ENCODE assay signal across 7 cellular contexts in the genomic region with DNA sequence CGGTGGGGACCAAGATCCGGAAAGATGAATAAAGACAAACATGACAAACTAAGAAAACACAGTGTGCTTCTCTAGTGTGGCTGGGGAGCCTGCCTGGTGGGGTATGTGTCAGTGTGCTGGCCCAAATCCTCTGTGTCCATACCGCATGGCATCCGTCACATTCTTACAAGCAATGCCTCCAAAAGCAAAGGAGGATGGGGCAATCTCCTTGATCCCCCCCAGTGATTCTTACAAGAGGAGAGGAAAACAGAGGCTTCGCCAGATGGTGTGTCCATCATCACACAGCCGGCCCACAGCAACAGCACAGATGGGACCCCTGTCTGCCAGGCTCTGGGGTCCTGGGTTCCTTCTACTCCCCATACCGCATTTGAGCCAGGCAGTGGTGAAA. TPM values are rescaled to one million over a fixed set of nuclear protein-coding genes. Genes with fewer than 3 reads are reported as not detected.
DNase-seq lines count a peak whose midpoint lies in the region; ATAC-seq and TF ChIP-seq lines count a peak whose summit lies in the region.

No MANE protein-coding gene starts in this region.

- no peak for TF ChIP-seq POLR2A in HCT116 (IDR thresholded peaks at IDR 0.05; ENCODE audit: borderline replicate concordance, extremely low read depth, insufficient read depth, insufficient read length)

- peak overlapping the region; percentile 63 for H3K9ac ChIP-seq in HCT116 (ENCODE audit: low read length)

- H3K79me2 ChIP-seq in HCT116 (ENCODE audit: insufficient read depth, low read length) (no peaks in the 10 kb centered on the region), OCI-LY7 (ENCODE audit: insufficient read depth, low read depth, low read length) (no peaks in the 10 kb centered on the region)

- H3K4me3 ChIP-seq in HCT116 (replicated peaks in 1 of 2; ENCODE audit: low read depth in 1 of 2, low read length in 2 of 2) (peak overlapping the region; percentile 50 to 63), right atrium auricular region (peak overlapping the region; percentile 54 to 69), OCI-LY7 (ENCODE audit: low read depth, low read length, poor library complexity, severe bottlenecking) (no peak overlapping the region)

- peak overlapping the region; percentile 70 for H3K4me3 Mint-ChIP-seq in activated CD8-positive, alpha-beta T cell treated with anti-CD3 and anti-CD28 coated beads for 36 hours
- peak overlapping the region; percentile 64 for H3K4me3 Mint-ChIP-seq in stimulated activated effector memory CD8-positive, alpha-beta T cell treated with anti-CD3 and anti-CD28 coated beads, Interleukin-12 subunit alpha, Interleukin-12 subunit beta, amount 100 ng/mL, for 72 hours

- H2AFZ ChIP-seq in HCT116 (ENCODE audit: low read depth, low read length, poor library complexity, severe bottlenecking) (no peak overlapping the region), OCI-LY7 (ENCODE audit: low read length) (no peak overlapping the region)

- H3K9me3 ChIP-seq in HCT116 (ENCODE audit: control insufficient read depth in 1 of 2, insufficient read depth in 1 of 2, low read depth in 1 of 2, low read length in 2 of 2) (no peaks in the 10 kb centered on the region), right atrium auricular region (no peaks in the 10 kb centered on the region), OCI-LY7 (ENCODE audit: low read length) (no peaks in the 10 kb centered on the region)

- H3K36me3 ChIP-seq in HCT116 (ENCODE audit: control insufficient read depth in 1 of 2, insufficient read depth in 2 of 2, low read length in 2 of 2): no peaks in the 10 kb centered on the region
- H3K36me3 ChIP-seq in right atrium auricular region: peaks cover 10% of the 10 kb centered on the region
- H3K36me3 ChIP-seq in OCI-LY7 (ENCODE audit: insufficient read depth, low read length): no peaks in the 10 kb centered on the region

- H4K20me1 ChIP-seq in HCT116 (ENCODE audit: insufficient read depth): no peaks in the 10 kb centered on the region
- H4K20me1 ChIP-seq in OCI-LY7 (ENCODE audit: insufficient read depth, low read length): no peaks in the 10 kb centered on the region

- peak overlapping the region; percentile 92 for H3K4me2 ChIP-seq in HCT116 (ENCODE audit: low read length)
- H3K4me2 ChIP-seq in OCI-LY7 (ENCODE audit: low read length): no peak overlapping the region

- DNase-seq in HCT116 (ENCODE audit: low read depth, low spot score) (no peak), right atrium auricular region (ENCODE audit: low spot score) (no peak), OCI-LY7 (ENCODE audit: low spot score) (no peak), NCI-H2081 treated with DMSO at 0.1 percent for 48 hours (lab: John Stamatoyannopoulos, UW) (no peak), ACHN (no peak)
- DNase-seq in activated CD8-positive, alpha-beta T cell treated with anti-CD3 and anti-CD28 coated beads for 36 hours: no peak
- no peak for DNase-seq in stimulated activated effector memory CD8-positive, alpha-beta T cell treated with anti-CD3 and anti-CD28 coated beads, Interleukin-12 subunit alpha, Interleukin-12 subunit beta, amount 100 ng/mL, for 72 hours (ENCODE audit: low spot score in 2 of 2)

- intact Hi-C loops in HCT116 (cut with micrococcal nuclease) (no loop called here), OCI-LY7 (cut with micrococcal nuclease; ENCODE audit: unreplicated experiment) (no loop called here)
- intact Hi-C loops in activated CD8-positive, alpha-beta T cell treated with anti-CD3 and anti-CD28 coated beads for 36 hours (cut with micrococcal nuclease): no loop called here

- in situ Hi-C loops in ACHN (cut with HindIII; ENCODE audit: low pct_ligation_motif_present, low pct_unique_long_range_greater_than_20kb, low sequenced_read_pairs): no loop called here

- peaks cover 17% of the 10 kb centered on the region for H3K4me1 Mint-ChIP-seq in activated CD8-positive, alpha-beta T cell treated with anti-CD3 and anti-CD28 coated beads for 36 hours (ENCODE audit: low read depth)
- H3K4me1 Mint-ChIP-seq in stimulated activated effector memory CD8-positive, alpha-beta T cell treated with anti-CD3 and anti-CD28 coated beads, Interleukin-12 subunit alpha, Interleukin-12 subunit beta, amount 100 ng/mL, for 72 hours: peaks cover 27% of the 10 kb centered on the region

- H3K27me3 Mint-ChIP-seq in activated CD8-positive, alpha-beta T cell treated with anti-CD3 and anti-CD28 coated beads for 36 hours: peaks cover 6% of the 10 kb centered on the region

- no peak overlapping the region for H3K27ac Mint-ChIP-seq in activated CD8-positive, alpha-beta T cell treated with anti-CD3 and anti-CD28 coated beads for 36 hours
- no peak overlapping the region for H3K27ac Mint-ChIP-seq in stimulated activated effector memory CD8-positive, alpha-beta T cell treated with anti-CD3 and anti-CD28 coated beads, Interleukin-12 subunit alpha, Interleukin-12 subunit beta, amount 100 ng/mL, for 72 hours

- H3K27ac ChIP-seq in HCT116 (ENCODE audit: low read depth, low read length) (0 out of 2 replicates have a peak overlapping the region, but pooled peaks have one; percentile 14), right atrium auricular region (peak overlapping the region; percentile 90 to 92), OCI-LY7 (ENCODE audit: low read depth, low read length, poor library complexity, severe bottlenecking) (no peak overlapping the region)

- ATAC-seq in HCT116: no peak
- ATAC-seq in activated CD8-positive, alpha-beta T cell treated with anti-CD3 and anti-CD28 coated beads for 36 hours: peak; percentile 8
- ATAC-seq in stimulated activated effector memory CD8-positive, alpha-beta T cell treated with anti-CD3 and anti-CD28 coated beads, Interleukin-12 subunit alpha, Interleukin-12 subunit beta, amount 100 ng/mL, for 72 hours: no peak

- TF ChIP-seq CTCF in HCT116 (IDR thresholded peaks at IDR 0.05 in 2 of 3, conservative IDR thresholded peaks at IDR 0.05 in 1 of 3; ENCODE audit: borderline replicate concordance in 1 of 3, insufficient read depth in 1 of 3, low read depth in 2 of 3, low read length in 2 of 3) (no peak), right atrium auricular region (IDR thresholded peaks at IDR 0.05) (no peak), OCI-LY7 (conservative IDR thresholded peaks at IDR 0.05; ENCODE audit: low read length) (no peak)
- TF ChIP-seq CTCF in activated CD8-positive, alpha-beta T cell treated with anti-CD3 and anti-CD28 coated beads for 36 hours (IDR thresholded peaks at IDR 0.05): no peak

- CTCF ChIA-PET in HCT116 (lab: Charles Lee): interaction anchor here (0.9 to 1.1 kb wide), 2 partner anchors 17 to 30 kb away, joined by 3 to 6 read pairs; a partner anchor contains a TSS
- CTCF ChIA-PET in activated CD8-positive, alpha-beta T cell treated with anti-CD3 and anti-CD28 coated beads for 36 hours (lab: Charles Lee): interaction anchor here (0.5 to 7.0 kb wide), 3 partner anchors 16 to 80 kb away, joined by 3 to 46 read pairs (median 3); a partner anchor contains a TSS
- CTCF ChIA-PET in OCI-LY7 (lab: Charles Lee; ENCODE audit: unreplicated experiment): no interaction called here

- RAD21 ChIA-PET in HCT116 (lab: Charles Lee; ENCODE audit: low non-redundant PET in 1 of 2, low total read pairs in 2 of 2, uncharacterized antibody in 2 of 2, unreplicated experiment in 2 of 2): no interaction called here

- H3K9me3 Mint-ChIP-seq in activated CD8-positive, alpha-beta T cell treated with anti-CD3 and anti-CD28 coated beads for 36 hours: no peaks in the 10 kb centered on the region
- H3K9me3 Mint-ChIP-seq in stimulated activated effector memory CD8-positive, alpha-beta T cell treated with anti-CD3 and anti-CD28 coated beads, Interleukin-12 subunit alpha, Interleukin-12 subunit beta, amount 100 ng/mL, for 72 hours: no peaks in the 10 kb centered on the region

- H3K4me1 ChIP-seq in HCT116 (ENCODE audit: control insufficient read depth in 1 of 2, insufficient read depth in 2 of 2, low read length in 2 of 2) (peaks cover 6 to 18% of the 10 kb centered on the region in 2 experiments; a peak in 3 of 4 replicates), right atrium auricular region (peaks cover 0 to 36% of the 10 kb centered on the region in 2 donors), OCI-LY7 (ENCODE audit: insufficient read depth, low read length, poor library complexity, severe bottlenecking) (no peaks in the 10 kb centered on the region)

- H3K9me2 ChIP-seq in HCT116 (ENCODE audit: insufficient read depth): no peaks in the 10 kb centered on the region
- no peaks in the 10 kb centered on the region for H3K9me2 ChIP-seq in OCI-LY7 (ENCODE audit: insufficient read depth, low read length)

- no peak for TF ChIP-seq RAD21 in HCT116 (IDR thresholded peaks at IDR 0.05; ENCODE audit: low read depth)

- POLR2A ChIA-PET in HCT116 (lab: Charles Lee) (interaction anchor here (0.8 to 1.2 kb wide), 2 partner anchors 13 to 19 kb away, joined by 3 read pairs; no protein-coding TSS in a partner anchor), OCI-LY7 (lab: Charles Lee) (interaction anchor here (0.5 kb wide), 1 partner anchor 374 kb away, joined by 4 read pairs; no protein-coding TSS in a partner anchor)
- POLR2A ChIA-PET in activated CD8-positive, alpha-beta T cell treated with anti-CD3 and anti-CD28 coated beads for 36 hours (lab: Charles Lee): interaction anchor here (0.7 to 1.4 kb wide), 5 partner anchors 9 to 25 kb away, joined by 3 to 5 read pairs (median 4); a partner anchor contains a TSS

- BruUV-seq in HCT116 (replicated peaks; lab: Mats Ljungman, UMichigan): no TSS peak
- BruUV-seq in OCI-LY7 (replicated peaks; lab: Mats Ljungman, UMichigan): no TSS peak

- H3K36me3 Mint-ChIP-seq in activated CD8-positive, alpha-beta T cell treated with anti-CD3 and anti-CD28 coated beads for 36 hours (ENCODE audit: low read depth): no peaks in the 10 kb centered on the region
- H3K36me3 Mint-ChIP-seq in stimulated activated effector memory CD8-positive, alpha-beta T cell treated with anti-CD3 and anti-CD28 coated beads, Interleukin-12 subunit alpha, Interleukin-12 subunit beta, amount 100 ng/mL, for 72 hours: peaks cover 10% of the 10 kb centered on the region

- H3K27me3 ChIP-seq in HCT116 (ENCODE audit: insufficient read depth, low read length) (no peaks in the 10 kb centered on the region), right atrium auricular region (no peaks in the 10 kb centered on the region)

RNA-seq across cellular contexts. Expression of a gene that starts 0.6 kb away (rescaled TPM):
- total RNA-seq in HCT116 (2021; ENCODE audit: unreplicated experiment): 17.6 TPM
- polyA plus RNA-seq in HCT116 (2012): 12.5 and 14.5 TPM in 2 replicates
- total RNA-seq in activated CD8-positive, alpha-beta T cell treated with anti-CD3 and anti-CD28 coated beads for 36 hours: under 1 TPM; 0.22 to 0.32 TPM
- 10 to 100 TPM; 32.5 to 49.1 TPM for total RNA-seq in right atrium auricular region
- 0.73 TPM in 1 of 2 replicates, not detected in the other for total RNA-seq in OCI-LY7 (2014; rRNA removed; shearing (Covaris generic))
- 0.23 TPM in 1 of 2 replicates, not detected in the other for total RNA-seq in OCI-LY7 (2022)

RNA-seq across cellular contexts. Expression of a gene that starts 13.7 kb away (rescaled TPM):
- total RNA-seq in HCT116 (2021; ENCODE audit: unreplicated experiment) (14.3 TPM), right atrium auricular region (1 to 10 TPM in 1 of 2 donors, under 1 TPM in 1; 0.89 to 2.6 TPM), OCI-LY7 (2022) (0.53 and 1.1 TPM in 2 replicates)
- polyA plus RNA-seq in HCT116 (2012): 12.8 and 12.9 TPM in 2 replicates
- total RNA-seq in activated CD8-positive, alpha-beta T cell treated with anti-CD3 and anti-CD28 coated beads for 36 hours: 1 to 10 TPM; 1.2 to 1.7 TPM
- total RNA-seq in OCI-LY7 (2014; rRNA removed; shearing (Covaris generic)): 0.06 TPM in 1 of 2 replicates, not detected in the other

RNA-seq across cellular contexts. Expression of a gene that starts 17.3 kb away (rescaled TPM):
- 18.7 TPM for total RNA-seq in HCT116 (2021; ENCODE audit: unreplicated experiment)
- 29.4 and 31.8 TPM in 2 replicates for polyA plus RNA-seq in HCT116 (2012)
- 10 to 100 TPM in 1 of 2 experiments, 1 to 10 TPM in 1; 9.4 to 13.0 TPM for total RNA-seq in activated CD8-positive, alpha-beta T cell treated with anti-CD3 and anti-CD28 coated beads for 36 hours
- 10 to 100 TPM; 63.9 to 79.0 TPM for total RNA-seq in right atrium auricular region
- total RNA-seq in OCI-LY7 (2014; rRNA removed; shearing (Covaris generic)): 23.4 and 28.6 TPM in 2 replicates
- total RNA-seq in OCI-LY7 (2022): 20.9 and 21.6 TPM in 2 replicates

RNA-seq across cellular contexts. Expression of a gene that starts 25.9 kb away (rescaled TPM):
- 33.4 TPM for total RNA-seq in HCT116 (2021; ENCODE audit: unreplicated experiment)
- 35.8 and 40.4 TPM in 2 replicates for polyA plus RNA-seq in HCT116 (2012)
- total RNA-seq in activated CD8-positive, alpha-beta T cell treated with anti-CD3 and anti-CD28 coated beads for 36 hours: 10 to 100 TPM; 29.7 to 30.3 TPM
- 10 to 100 TPM; 39.8 to 44.8 TPM for total RNA-seq in right atrium auricular region
- total RNA-seq in OCI-LY7 (2014; rRNA removed; shearing (Covaris generic)): 20.4 and 21.0 TPM in 2 replicates
- total RNA-seq in OCI-LY7 (2022): 29.5 and 32.1 TPM in 2 replicates

RNA-seq across cellular contexts. Expression of a gene that starts 35.9 kb away (rescaled TPM):
- total RNA-seq in HCT116 (2021; ENCODE audit: unreplicated experiment) (0.96 TPM), right atrium auricular region (1 to 10 TPM; 1.4 to 1.9 TPM), OCI-LY7 (2022) (4.1 and 4.3 TPM in 2 replicates)
- 0.76 and 1.1 TPM in 2 replicates for polyA plus RNA-seq in HCT116 (2012)
- total RNA-seq in activated CD8-positive, alpha-beta T cell treated with anti-CD3 and anti-CD28 coated beads for 36 hours: 1 to 10 TPM; 5.6 to 5.7 TPM
- 1.4 and 2.1 TPM in 2 replicates for total RNA-seq in OCI-LY7 (2014; rRNA removed; shearing (Covaris generic))

Comparison
In these comparisons a context has a peak if more than half of its experiments do, and no peak if none do; other contexts are left out.
1. RNA of a gene that starts 0.6 kb away (total RNA-seq): 32.5 to 49.1 TPM in right atrium auricular region and 17.6 TPM in HCT116 (single experiment); 0.23 to 0.73 TPM in OCI-LY7 and 0.22 to 0.32 TPM in activated CD8-positive, alpha-beta T cell treated with anti-CD3 and anti-CD28 coated beads for 36 hours; every median in the first group is over 10 times any median in the second.